In genomic region chr18:73626221-73626620, GRCh38 we compare ENCODE assay signal across 21 cellular contexts.
"Had no signal": no experiment of that assay in that cellular context is flagged by ENCODE, and none has a peak within 500 bp of the region (broad histone marks: within the 10 kb centered on the region; RNA-seq: fewer than 3 reads in every experiment).

No MANE protein-coding gene starts in this region.

- H3K9ac ChIP-seq: neural progenitor cell, parathyroid adenoma had no signal

- H3K36me3 ChIP-seq: neural progenitor cell, right lobe of liver, suprapubic skin, transverse colon, vagina had no signal

- H3K9me3 Mint-ChIP-seq: nephron; neural progenitor cell; stimulated activated naive B cell treated with anti-CD40 and anti-IgM and Interleukin-4, amounts not matched to agents 10 μg/mL and 1 μg/mL and 100 μg/mL, for 72 hours had no signal

- ATAC-seq: left lobe of liver; naive thymus-derived CD4-positive, alpha-beta T cell; right lobe of liver; stimulated activated naive B cell treated with anti-CD40 and anti-IgM and Interleukin-4, amounts not matched to agents 10 μg/mL and 1 μg/mL and 100 μg/mL, for 72 hours; stimulated activated naive CD8-positive, alpha-beta T cell treated with anti-CD3 and anti-CD28 coated beads, Interleukin-15, amount 100 ng/mL, for 72 hours had no signal

- H3K27me3 Mint-ChIP-seq: progenitor cell of endocrine pancreas; stimulated activated naive CD8-positive, alpha-beta T cell treated with anti-CD3 and anti-CD28 coated beads, Interleukin-15, amount 100 ng/mL, for 72 hours had no signal

- H3K27me3 ChIP-seq: dorsolateral prefrontal cortex, neural progenitor cell, right lobe of liver, suprapubic skin, transverse colon, vagina had no signal

- H3K4me1 ChIP-seq: neural progenitor cell, parathyroid adenoma, right lobe of liver, suprapubic skin, transverse colon, vagina had no signal

- H3K27ac ChIP-seq: dorsolateral prefrontal cortex, neural progenitor cell, parathyroid adenoma, right lobe of liver, suprapubic skin, transverse colon, vagina had no signal

- H3K27ac Mint-ChIP-seq: immature natural killer cell; naive thymus-derived CD4-positive, alpha-beta T cell; nephron; neural progenitor cell; progenitor cell of endocrine pancreas; stimulated activated naive B cell treated with anti-CD40 and anti-IgM and Interleukin-4, amounts not matched to agents 10 μg/mL and 1 μg/mL and 100 μg/mL, for 72 hours; stimulated activated naive CD8-positive, alpha-beta T cell treated with anti-CD3 and anti-CD28 coated beads, Interleukin-15, amount 100 ng/mL, for 72 hours had no signal

- H3K4me2 ChIP-seq: neural progenitor cell had no signal

- H3K79me2 ChIP-seq: parathyroid adenoma had no signal

- DNase-seq: dorsolateral prefrontal cortex; effector CD4-positive, alpha-beta T cell; hypothalamus; immature natural killer cell; islet precursor cell; midbrain; naive thymus-derived CD4-positive, alpha-beta T cell; right lobe of liver; small intestine; stimulated activated CD4-positive, alpha-beta T cell treated with anti-CD3 and anti-CD28 coated beads, Interleukin-15, amount 100 ng/mL, for 24 hours; stimulated activated CD4-positive, alpha-beta T cell treated with anti-CD3 and anti-CD28 coated beads, Interleukin-2, amount 100 ng/mL, for 48 hours; stimulated activated naive B cell treated with anti-CD40 and anti-IgM and Interleukin-4, amounts not matched to agents 10 μg/mL and 1 μg/mL and 100 μg/mL, for 72 hours; stimulated activated naive CD8-positive, alpha-beta T cell treated with anti-CD3 and anti-CD28 coated beads, Interleukin-15, amount 100 ng/mL, for 72 hours; transverse colon had no signal

- H3K9me3 ChIP-seq: right lobe of liver, suprapubic skin, transverse colon, vagina had no signal

- H3K36me3 Mint-ChIP-seq: immature natural killer cell; naive thymus-derived CD4-positive, alpha-beta T cell; neural progenitor cell; stimulated activated naive B cell treated with anti-CD40 and anti-IgM and Interleukin-4, amounts not matched to agents 10 μg/mL and 1 μg/mL and 100 μg/mL, for 72 hours had no signal

- H3K4me3 Mint-ChIP-seq: immature natural killer cell; naive thymus-derived CD4-positive, alpha-beta T cell; nephron; neural progenitor cell; stimulated activated naive B cell treated with anti-CD40 and anti-IgM and Interleukin-4, amounts not matched to agents 10 μg/mL and 1 μg/mL and 100 μg/mL, for 72 hours; stimulated activated naive CD8-positive, alpha-beta T cell treated with anti-CD3 and anti-CD28 coated beads, Interleukin-15, amount 100 ng/mL, for 72 hours had no signal

- H2AFZ ChIP-seq: parathyroid adenoma had no signal

- H3K4me1 Mint-ChIP-seq: immature natural killer cell; naive thymus-derived CD4-positive, alpha-beta T cell; nephron; neural progenitor cell; stimulated activated naive B cell treated with anti-CD40 and anti-IgM and Interleukin-4, amounts not matched to agents 10 μg/mL and 1 μg/mL and 100 μg/mL, for 72 hours; stimulated activated naive CD8-positive, alpha-beta T cell treated with anti-CD3 and anti-CD28 coated beads, Interleukin-15, amount 100 ng/mL, for 72 hours had no signal

- H3K4me3 ChIP-seq: dorsolateral prefrontal cortex, neural progenitor cell, right lobe of liver, suprapubic skin, transverse colon, vagina had no signal
